10 cellular contexts compared by ENCODE assay signal in genomic region chr9:36140086-36141084, GRCh38. TPM values are rescaled to one million over a fixed set of nuclear protein-coding genes. Genes with fewer than 3 reads are reported as not detected.
DNase-seq lines count a peak whose midpoint lies in the region; ATAC-seq and TF ChIP-seq lines count a peak whose summit lies in the region.
"Had no signal": no experiment of that assay in that cellular context is flagged by ENCODE, and none has a peak within 500 bp of the region (broad histone marks: within the 10 kb centered on the region; RNA-seq: fewer than 3 reads in every experiment).

No MANE protein-coding gene starts in this region.

- peaks cover 90% of the 10 kb centered on the region for H3K4me1 Mint-ChIP-seq in activated CD8-positive, alpha-beta T cell treated with anti-CD3 and anti-CD28 coated beads, Interleukin-2, amount 10 ng/mL, durations not matched to agents 7 days and 5 days (ENCODE audit: low read depth)

- ATAC-seq in activated CD8-positive, alpha-beta T cell treated with anti-CD3 and anti-CD28 coated beads, Interleukin-2, amount 10 ng/mL, durations not matched to agents 7 days and 5 days: peak; percentile 7
- ATAC-seq in upper lobe of left lung (ENCODE audit: low FRiP score in 2 of 2): peak in 1 of 2 donors; percentile 19
- no peak for ATAC-seq in foreskin keratinocyte
- no peak for ATAC-seq in GM19023 (IDR thresholded peaks at IDR 0.05; ENCODE audit: unreplicated experiment)

- TF ChIP-seq EP300 in upper lobe of left lung (IDR thresholded peaks at IDR 0.05): no peak

- TF ChIP-seq POLR2A in upper lobe of left lung (IDR thresholded peaks at IDR 0.05): peak in 1 of 4 donors; percentile 7

- H3K27ac Mint-ChIP-seq in activated CD8-positive, alpha-beta T cell treated with anti-CD3 and anti-CD28 coated beads, Interleukin-2, amount 10 ng/mL, durations not matched to agents 7 days and 5 days: peak overlapping the region; percentile 88

- CTCF ChIA-PET in activated CD8-positive, alpha-beta T cell treated with anti-CD3 and anti-CD28 coated beads, Interleukin-2, amount 10 ng/mL, durations not matched to agents 7 days and 5 days (lab: Charles Lee): interaction anchor here (1.3 to 2.0 kb wide), 4 partner anchors 12 to 49 kb away, joined by 4 to 19 read pairs (median 8); no protein-coding TSS in a partner anchor

- peaks cover 9% of the 10 kb centered on the region for H3K27me3 Mint-ChIP-seq in activated CD8-positive, alpha-beta T cell treated with anti-CD3 and anti-CD28 coated beads, Interleukin-2, amount 10 ng/mL, durations not matched to agents 7 days and 5 days (ENCODE audit: low read depth)

- H3K9me3 ChIP-seq in muscle layer of duodenum (ENCODE audit: control insufficient read depth in 1 of 2, low read length in 2 of 2) (no peaks in the 10 kb centered on the region), upper lobe of left lung (no peaks in the 10 kb centered on the region)

- peak overlapping the region; percentile 67 for H3K4me3 Mint-ChIP-seq in activated CD8-positive, alpha-beta T cell treated with anti-CD3 and anti-CD28 coated beads, Interleukin-2, amount 10 ng/mL, durations not matched to agents 7 days and 5 days

- TF ChIP-seq CTCF in upper lobe of left lung (IDR thresholded peaks at IDR 0.05): no peak
- TF ChIP-seq CTCF in foreskin keratinocyte (conservative IDR thresholded peaks at IDR 0.05): no peak

- H3K4me3 ChIP-seq in muscle layer of duodenum (ENCODE audit: low read depth in 1 of 2, low read length in 2 of 2): no peak overlapping the region
- no peak overlapping the region for H3K4me3 ChIP-seq in upper lobe of left lung

- POLR2A ChIA-PET in activated CD8-positive, alpha-beta T cell treated with anti-CD3 and anti-CD28 coated beads, Interleukin-2, amount 10 ng/mL, durations not matched to agents 7 days and 5 days (lab: Charles Lee): interaction anchor here (0.6 to 2.1 kb wide), 3 partner anchors 9 to 19 kb away, joined by 3 to 10 read pairs (median 7); no protein-coding TSS in a partner anchor

- H3K27ac ChIP-seq in muscle layer of duodenum (ENCODE audit: low read length) (peak overlapping the region; percentile 79), upper lobe of left lung (peak overlapping the region; percentile 58 to 94 (median 74)), foreskin keratinocyte (no peak overlapping the region)
- H3K27ac ChIP-seq: RWPE1 had no signal

- H3K27me3 ChIP-seq in muscle layer of duodenum (ENCODE audit: low read depth, low read length) (no peaks in the 10 kb centered on the region), upper lobe of left lung (no peaks in the 10 kb centered on the region), foreskin keratinocyte (peaks cover 19% of the 10 kb centered on the region)

- peaks cover 39 to 79% of the 10 kb centered on the region in 2 donors for H3K4me1 ChIP-seq in muscle layer of duodenum (ENCODE audit: control insufficient read depth in 1 of 2, insufficient read depth in 2 of 2, low read length in 2 of 2)
- H3K4me1 ChIP-seq in upper lobe of left lung: peaks cover 62 to 95% (median 71%) of the 10 kb centered on the region in 4 donors
- peaks cover 3% of the 10 kb centered on the region for H3K4me1 ChIP-seq in foreskin keratinocyte

- H3K36me3 Mint-ChIP-seq in activated CD8-positive, alpha-beta T cell treated with anti-CD3 and anti-CD28 coated beads, Interleukin-2, amount 10 ng/mL, durations not matched to agents 7 days and 5 days (ENCODE audit: low read depth): peaks cover 62% of the 10 kb centered on the region

- WGBS in upper lobe of left lung, 2 donors: 63 to 79% methylated on average over 11 of the region's 11 CpGs

- no peaks in the 10 kb centered on the region for H3K9me3 Mint-ChIP-seq in activated CD8-positive, alpha-beta T cell treated with anti-CD3 and anti-CD28 coated beads, Interleukin-2, amount 10 ng/mL, durations not matched to agents 7 days and 5 days (ENCODE audit: insufficient read depth)

- H3K36me3 ChIP-seq in muscle layer of duodenum (ENCODE audit: control insufficient read depth in 1 of 2, insufficient read depth in 2 of 2, low read length in 2 of 2): no peaks in the 10 kb centered on the region
- H3K36me3 ChIP-seq in upper lobe of left lung: no peaks in the 10 kb centered on the region

- peak; percentile 20 for DNase-seq in activated naive CD4-positive, alpha-beta T cell treated with Interleukin-2 at 50 U/mL for 16 hours
- no peak for DNase-seq in activated naive CD4-positive, alpha-beta T cell (lab: John Stamatoyannopoulos, UW)
- DNase-seq in activated CD8-positive, alpha-beta T cell treated with anti-CD3 and anti-CD28 coated beads, Interleukin-2, amount 10 ng/mL, durations not matched to agents 7 days and 5 days: peak; percentile 51
- DNase-seq in upper lobe of left lung: peak in 1 of 2 donors; percentile 50
- DNase-seq in effector CD4-positive, alpha-beta T cell: no peak
- no peak for DNase-seq in foreskin keratinocyte

RNA-seq across cellular contexts. Expression of gene GLIPR2, which starts 3.9 kb away (rescaled TPM):
- 10 to 100 TPM; 67.8 to 73.0 TPM for total RNA-seq in activated CD8-positive, alpha-beta T cell treated with anti-CD3 and anti-CD28 coated beads, Interleukin-2, amount 10 ng/mL, durations not matched to agents 7 days and 5 days
- total RNA-seq in upper lobe of left lung (100 to 1,000 TPM in 1 of 6 donors, 10 to 100 TPM in 5; 39.6 to 131 (median 66.0) TPM), foreskin keratinocyte (2.4 and 4.2 TPM in 2 replicates)
- 2.9 and 5.0 TPM in 2 replicates for polyA plus RNA-seq in foreskin keratinocyte

RNA-seq across cellular contexts. Expression of gene CCIN, which starts 28.8 kb away (rescaled TPM):
- under 1 TPM; 0.13 to 0.32 TPM for total RNA-seq in activated CD8-positive, alpha-beta T cell treated with anti-CD3 and anti-CD28 coated beads, Interleukin-2, amount 10 ng/mL, durations not matched to agents 7 days and 5 days
- total RNA-seq in upper lobe of left lung: 1 to 10 TPM in 1 of 6 donors, under 1 TPM in 4, not detected in 1; 0.30 to 1.4 (median 0.49) TPM
- 0.14 TPM in 1 of 2 replicates, not detected in the other for total RNA-seq in foreskin keratinocyte
- polyA plus RNA-seq in foreskin keratinocyte: 0.12 TPM in 1 of 2 replicates, not detected in the other
- total RNA-seq: liver had no signal
- polyA plus RNA-seq: liver had no signal

RNA-seq across cellular contexts. Expression of gene CLTA, which starts 50.3 kb away (rescaled TPM):
- total RNA-seq in activated CD8-positive, alpha-beta T cell treated with anti-CD3 and anti-CD28 coated beads, Interleukin-2, amount 10 ng/mL, durations not matched to agents 7 days and 5 days: 100 to 1,000 TPM; 167 to 170 TPM
- 100 to 1,000 TPM; 120 to 218 (median 192) TPM for total RNA-seq in upper lobe of left lung
- 249 and 260 TPM in 2 replicates for total RNA-seq in foreskin keratinocyte
- polyA plus RNA-seq in foreskin keratinocyte: 307 and 311 TPM in 2 replicates

Comparison
In these comparisons a context has a peak if more than half of its experiments do, and no peak if none do; other contexts are left out.
1. DNase-seq: peak in activated naive CD4-positive, alpha-beta T cell treated with Interleukin-2 at 50 U/mL for 16 hours (single experiment) and activated CD8-positive, alpha-beta T cell treated with anti-CD3 and anti-CD28 coated beads, Interleukin-2, amount 10 ng/mL, durations not matched to agents 7 days and 5 days (single experiment); none in activated naive CD4-positive, alpha-beta T cell (0 of 4), effector CD4-positive, alpha-beta T cell (single experiment) and foreskin keratinocyte (0 of 2).